10 cellular contexts compared by ENCODE assay signal in genomic region chr3:139774570-139775302, GRCh38.
DNase-seq lines count a peak whose midpoint lies in the region; TF ChIP-seq lines count a peak whose summit lies in the region.
"Had no signal": no experiment of that assay in that cellular context is flagged by ENCODE, and none has a peak within 500 bp of the region (broad histone marks: within the 10 kb centered on the region; RNA-seq: fewer than 3 reads in every experiment).

No MANE protein-coding gene starts in this region.

- H2AFZ ChIP-seq in mammary epithelial cell (ENCODE audit: low read depth, low read length) = no peak overlapping the region

- dilution Hi-C loops in mammary epithelial cell (cut with HindIII; ENCODE audit: low sequenced_read_pairs) = no loop called here

- no peak overlapping the region for H3K4me3 Mint-ChIP-seq in MCF 10A (ENCODE audit: unreplicated experiment)

- no peak overlapping the region for H3K4me3 ChIP-seq in mammary epithelial cell (replicated peaks in 1 of 3; ENCODE audit: insufficient read depth in 1 of 3, low read depth in 2 of 3, low read length in 3 of 3)
- no peak overlapping the region for H3K4me3 ChIP-seq in astrocyte of the cerebellum (ENCODE audit: low read depth, low read length)
- H3K4me3 ChIP-seq in kidney epithelial cell (ENCODE audit: low read depth, low read length) = no peak overlapping the region
- H3K4me3 ChIP-seq in vagina = no peak overlapping the region

- peaks cover 15% of the 10 kb centered on the region for H3K4me1 ChIP-seq in mammary epithelial cell (ENCODE audit: insufficient read depth, low read length)
- peaks cover 6% of the 10 kb centered on the region for H3K4me1 ChIP-seq in vagina

- no peaks in the 10 kb centered on the region for H3K9me3 Mint-ChIP-seq in MCF 10A (ENCODE audit: unreplicated experiment)

- peaks cover 11% of the 10 kb centered on the region for H3K4me1 Mint-ChIP-seq in MCF 10A (ENCODE audit: insufficient read depth, unreplicated experiment)

- H3K36me3 ChIP-seq in mammary epithelial cell (ENCODE audit: insufficient read depth, low read length) = no peaks in the 10 kb centered on the region
- no peaks in the 10 kb centered on the region for H3K36me3 ChIP-seq in kidney epithelial cell (ENCODE audit: control insufficient read depth, insufficient read depth, low read length)
- H3K36me3 ChIP-seq in vagina = no peaks in the 10 kb centered on the region
- H3K36me3 ChIP-seq: neutrophil had no signal

- DNase-seq in MCF 10A (ENCODE audit: unreplicated experiment) (peak; percentile 5), mammary epithelial cell (no peak), astrocyte of the cerebellum (ENCODE audit: low read depth) (peak; percentile 35), kidney epithelial cell (ENCODE audit: low read depth) (peak; percentile 58), vagina (ENCODE audit: extremely low spot score in 2 of 2) (no peak), posterior vena cava (ENCODE audit: low spot score) (no peak), T-helper 2 cell (no peak)
- DNase-seq in activated CD4-positive, alpha-beta T cell treated with anti-CD3 and anti-CD28 coated beads for 1 hour = no peak
- DNase-seq: activated CD4-positive, alpha-beta T cell treated with anti-CD3 and anti-CD28 coated beads, Interleukin-2, amount 50 U/mL, for 4 hours had no signal

- TF ChIP-seq POLR2A in vagina (IDR thresholded peaks at IDR 0.05) = no peak

- intact Hi-C loops in MCF 10A (cut with micrococcal nuclease) (no loop called here), mammary epithelial cell (cut with micrococcal nuclease) (no loop called here), vagina (cut with DNase I) (no loop called here), posterior vena cava (cut with DNase I) (no loop called here)

- H3K9ac ChIP-seq in mammary epithelial cell (ENCODE audit: insufficient read depth, low read length) = no peak overlapping the region

- CTCF ChIA-PET in MCF 10A (lab: Yijun Ruan, JAX) (no interaction called here), mammary epithelial cell (lab: Charles Lee; ENCODE audit: low non-redundant PET) (no interaction called here)

- no peaks in the 10 kb centered on the region for H3K36me3 Mint-ChIP-seq in MCF 10A (ENCODE audit: insufficient read depth, unreplicated experiment)

- BruUV-seq in MCF 10A (replicated peaks; lab: Mats Ljungman, UMichigan) (no TSS peak), mammary epithelial cell (replicated peaks; lab: Mats Ljungman, UMichigan) (no TSS peak)

- H3K27me3 ChIP-seq in mammary epithelial cell (ENCODE audit: insufficient read depth, low read length) (no peaks in the 10 kb centered on the region), kidney epithelial cell (ENCODE audit: control insufficient read depth, insufficient read depth, low read length) (no peaks in the 10 kb centered on the region), vagina (no peaks in the 10 kb centered on the region)
- H3K27me3 ChIP-seq: neutrophil had no signal

- POLR2A ChIA-PET in MCF 10A (lab: Yijun Ruan, JAX) = no interaction called here

- no peak overlapping the region for H3K27ac Mint-ChIP-seq in MCF 10A (ENCODE audit: low read depth, unreplicated experiment)

- H3K9me3 ChIP-seq in mammary epithelial cell (replicated peaks; ENCODE audit: insufficient read depth, low read length) (no peaks in the 10 kb centered on the region), vagina (no peaks in the 10 kb centered on the region)
- H3K9me3 ChIP-seq: neutrophil had no signal

- 71% methylated on average over 6 of the region's 7 CpGs for WGBS in mammary epithelial cell (ENCODE audit: low coverage, missing lambda C conversion rate)

- H3K27me3 Mint-ChIP-seq in MCF 10A (ENCODE audit: insufficient read depth, unreplicated experiment) = no peaks in the 10 kb centered on the region

- no peaks in the 10 kb centered on the region for H3K79me2 ChIP-seq in mammary epithelial cell (ENCODE audit: insufficient read depth, low read length)

- TF ChIP-seq CTCF in MCF 10A (IDR thresholded peaks at IDR 0.05; ENCODE audit: unreplicated experiment) (no peak), mammary epithelial cell (conservative IDR thresholded peaks at IDR 0.05 in 1 of 2, IDR thresholded peaks at IDR 0.05 in 1 of 2; ENCODE audit: extremely low read depth in 1 of 2, insufficient read depth in 1 of 2, low read depth in 1 of 2, low read length in 2 of 2) (no peak), astrocyte of the cerebellum (IDR thresholded peaks at IDR 0.05; ENCODE audit: low read depth, low read length, missing control alignments) (no peak), kidney epithelial cell (IDR thresholded peaks at IDR 0.05; ENCODE audit: insufficient read depth, low read length, poor library complexity, severe bottlenecking) (no peak), vagina (IDR thresholded peaks at IDR 0.05) (no peak)

- H3K4me2 ChIP-seq in mammary epithelial cell (ENCODE audit: insufficient read depth, low read depth, low read length) = no peak overlapping the region

- H3K27ac ChIP-seq in mammary epithelial cell (ENCODE audit: insufficient read depth, low read depth, low read length) (no peak overlapping the region), vagina (peak overlapping the region; percentile 10)
- H3K27ac ChIP-seq: neutrophil had no signal

- in situ Hi-C loops in mammary epithelial cell (cut with MboI; ENCODE audit: low sequenced_read_pairs in 2 of 2) = no loop called here
- in situ Hi-C loops in astrocyte of the cerebellum (cut with HindIII; ENCODE audit: low sequenced_read_pairs) = no loop called here

- H4K20me1 ChIP-seq in mammary epithelial cell (ENCODE audit: insufficient read depth, low read length) = no peaks in the 10 kb centered on the region

Comparison
In these comparisons a context has a peak if more than half of its experiments do, and no peak if none do; other contexts are left out.
1. DNase-seq: peak in MCF 10A (single experiment), astrocyte of the cerebellum (single experiment) and kidney epithelial cell (single experiment); none in mammary epithelial cell (single experiment), vagina (0 of 2), posterior vena cava (single experiment), T-helper 2 cell (0 of 5) and activated CD4-positive, alpha-beta T cell treated with anti-CD3 and anti-CD28 coated beads for 1 hour (single experiment).